9 cellular contexts compared by ENCODE assay signal in genomic region chr17:27506348-27507218, GRCh38. TPM values are rescaled to one million over a fixed set of nuclear protein-coding genes. Genes with fewer than 3 reads are reported as not detected.
DNase-seq lines count a peak whose midpoint lies in the region; ATAC-seq and TF ChIP-seq lines count a peak whose summit lies in the region.
"Had no signal": no experiment of that assay in that cellular context is flagged by ENCODE, and none has a peak within 500 bp of the region (broad histone marks: within the 10 kb centered on the region; RNA-seq: fewer than 3 reads in every experiment).

No MANE protein-coding gene starts in this region.

- H3K4me3 ChIP-seq in choroid plexus epithelial cell (ENCODE audit: low read depth, low read length) (no peak overlapping the region), gastroesophageal sphincter (no peak overlapping the region), foreskin fibroblast (ENCODE audit: low read depth in 1 of 2, low read length in 2 of 2) (no peak overlapping the region)

- TF ChIP-seq EP300 in gastroesophageal sphincter (IDR thresholded peaks at IDR 0.05), result no peak

- no peaks in the 10 kb centered on the region for H3K36me3 ChIP-seq in gastroesophageal sphincter

- TF ChIP-seq CTCF in choroid plexus epithelial cell (conservative IDR thresholded peaks at IDR 0.05; ENCODE audit: low read depth, low read length) (no peak), gastroesophageal sphincter (IDR thresholded peaks at IDR 0.05) (no peak), foreskin fibroblast (IDR thresholded peaks at IDR 0.05; ENCODE audit: low read depth, low read length) (no peak)

- ATAC-seq in GM19452 (IDR thresholded peaks at IDR 0.05; ENCODE audit: unreplicated experiment) (peak; percentile 75), HG03442 (IDR thresholded peaks at IDR 0.05; ENCODE audit: unreplicated experiment) (peak; percentile 58), gastroesophageal sphincter (no peak)

- WGBS in gastroesophageal sphincter (ENCODE audit: low coverage in 1 of 2), 2 donors, result 83 to 93% methylated on average over 6 to 9 of the region's 15 CpGs

- peaks cover 0 to 49% (median 11%) of the 10 kb centered on the region in 3 donors for H3K4me1 ChIP-seq in gastroesophageal sphincter

- no peaks in the 10 kb centered on the region for H3K9me3 ChIP-seq in gastroesophageal sphincter

- peak; percentile 52 for DNase-seq in COLO668 (lab: John Stamatoyannopoulos, UW; ENCODE audit: unreplicated experiment)
- DNase-seq in choroid plexus epithelial cell (ENCODE audit: low read depth), result peak; percentile 52
- no peak for DNase-seq in foreskin fibroblast
- no peak for DNase-seq in COR-L47 (lab: John Stamatoyannopoulos, UW)
- no peak for DNase-seq in DMS79 treated with DMSO at 0.1 percent for 48 hours (lab: John Stamatoyannopoulos, UW)
- DNase-seq: stimulated activated CD4-positive, alpha-beta T cell treated with anti-CD3 and anti-CD28 coated beads, Interleukin-4, amount 100 ng/mL, for 24 hours had no signal

- no peak for TF ChIP-seq POLR2A in gastroesophageal sphincter (IDR thresholded peaks at IDR 0.05)

- H3K27ac ChIP-seq in gastroesophageal sphincter, result no peak overlapping the region

- H3K27me3 ChIP-seq in gastroesophageal sphincter, result no peaks in the 10 kb centered on the region

RNA-seq across cellular contexts. Expression of gene KSR1, which starts 50.3 kb away (rescaled TPM):
- total RNA-seq in gastroesophageal sphincter, result 10 to 100 TPM in 3 of 4 donors, 1 to 10 TPM in 1; 10.0 to 15.2 (median 13.9) TPM

Comparison
In these comparisons a context has a peak if more than half of its experiments do, and no peak if none do; other contexts are left out.
1. DNase-seq: peak in COLO668 (single experiment) and choroid plexus epithelial cell (single experiment); none in foreskin fibroblast (0 of 2), COR-L47 (single experiment) and DMS79 treated with DMSO at 0.1 percent for 48 hours (single experiment).